ENCODE assay signal across 19 cellular contexts in genomic region chrX:13033193-13033592, GRCh38. TPM values are rescaled to one million over a fixed set of nuclear protein-coding genes. Genes with fewer than 3 reads are reported as not detected.
DNase-seq lines count a peak whose midpoint lies in the region; ATAC-seq, FAIRE-seq and TF ChIP-seq lines count a peak whose summit lies in the region.
"Had no signal": no experiment of that assay in that cellular context is flagged by ENCODE, and none has a peak within 500 bp of the region (broad histone marks: within the 10 kb centered on the region; RNA-seq: fewer than 3 reads in every experiment).

No MANE protein-coding gene starts in this region.

- TF ChIP-seq POLR2A in A549 (IDR thresholded peaks at IDR 0.05; ENCODE audit: low read length) (no peak), IMR-90 (IDR thresholded peaks at IDR 0.05; ENCODE audit: low read depth, low read length) (no peak), GM12878 (IDR thresholded peaks at IDR 0.05; ENCODE audit: low read depth, low read length) (no peak), right lobe of liver (IDR thresholded peaks at IDR 0.05) (no peak)

- no peaks in the 10 kb centered on the region for H3K9me1 ChIP-seq in IMR-90 (ENCODE audit: insufficient read depth, low read length)

- no TSS peak for BruUV-seq in IMR-90 (replicated peaks; lab: Mats Ljungman, UMichigan)
- BruUV-seq in GM12878 (replicated peaks; lab: Mats Ljungman, UMichigan), result no TSS peak

- no peaks in the 10 kb centered on the region for H3K79me2 ChIP-seq in GM12878 (ENCODE audit: control insufficient read depth, insufficient read depth, low read length)

- no peak overlapping the region for H3K4ac ChIP-seq in IMR-90 (ENCODE audit: low read depth, low read length)

- H4K5ac ChIP-seq in IMR-90 (ENCODE audit: low read depth, low read length), result no peak overlapping the region

- TF ChIP-seq CTCF in A549 (IDR thresholded peaks at IDR 0.05) (no peak), IMR-90 (conservative IDR thresholded peaks at IDR 0.05; ENCODE audit: low read depth, low read length) (no peak), GM12878 (IDR thresholded peaks at IDR 0.05 in 2 of 3, conservative IDR thresholded peaks at IDR 0.05 in 1 of 3; ENCODE audit: control insufficient read depth in 2 of 3, extremely low read depth in 1 of 3, insufficient read depth in 1 of 3, low read depth in 3 of 3, low read length in 3 of 3) (no peak), right lobe of liver (IDR thresholded peaks at IDR 0.05) (no peak)

- no peak overlapping the region for H2AK5ac ChIP-seq in IMR-90 (ENCODE audit: low read depth, low read length)

- no peaks in the 10 kb centered on the region for H3K79me1 ChIP-seq in IMR-90 (ENCODE audit: low read depth in 1 of 2, low read length in 2 of 2)

- no peak overlapping the region for H4K8ac ChIP-seq in IMR-90 (ENCODE audit: low read depth in 2 of 2, low read length in 2 of 2)

- WGBS in A549 (ENCODE audit: missing lambda C conversion rate), result 97% methylated on average over 2 of the region's 2 CpGs
- WGBS in IMR-90 (ENCODE audit: extremely low coverage in 2 of 2, insufficient read length in 1 of 2), 2 experiments, result no CpG with 5 or more reads among the region's 2 CpGs
- WGBS in GM12878 (ENCODE audit: insufficient coverage, insufficient replicate concordance, low lambda C conversion rate, missing lambda C conversion rate), result 70% methylated on average over 2 of the region's 2 CpGs
- WGBS in right lobe of liver (ENCODE audit: insufficient coverage, low coverage, low lambda C conversion rate, missing lambda C conversion rate), result 83% methylated on average over 2 of the region's 2 CpGs

- H3K4me3 ChIP-seq in A549 (no peak overlapping the region), IMR-90 (ENCODE audit: insufficient read depth, low read depth, low read length) (no peak overlapping the region), GM12878 (no peak overlapping the region), right lobe of liver (no peak overlapping the region)
- H3K4me3 ChIP-seq: BLaER1 treated with 17β-estradiol and CSF1 and Interleukin-3, amounts not matched to agents 10 nM and 100 nM had no signal

- H3K14ac ChIP-seq in IMR-90 (replicated peaks; ENCODE audit: low read depth, low read length), result no peak overlapping the region

- H2AFZ ChIP-seq in IMR-90 (replicated peaks; ENCODE audit: low read length, poor library complexity), result no peak overlapping the region
- H2AFZ ChIP-seq in GM12878 (ENCODE audit: control insufficient read depth, low read depth, low read length), result no peak overlapping the region

- no peak overlapping the region; the same call in 1 of the 2 replicates for H2BK120ac ChIP-seq in IMR-90 (ENCODE audit: low read depth, low read length)

- intact Hi-C loops in IMR-90 (cut with micrococcal nuclease) (no loop called here), GM12878 (cut with micrococcal nuclease; ENCODE audit: unreplicated experiment) (no loop called here), right lobe of liver (cut with DNase I) (no loop called here)

- H2BK5ac ChIP-seq in IMR-90 (ENCODE audit: low read depth, low read length, poor library complexity, severe bottlenecking), result no peak overlapping the region

- no peak overlapping the region for H2BK15ac ChIP-seq in IMR-90 (ENCODE audit: low read depth, low read length)

- FAIRE-seq in A549 (lab: Jason Lieb, UNC) (no peak), GM12878 (lab: Jason Lieb, UNC) (peak; percentile 54)

- H3K27ac ChIP-seq in A549 (peak overlapping the region; percentile 38 to 43; a peak in 2 of 6 replicates), IMR-90 (ENCODE audit: insufficient read depth, low read length) (no peak overlapping the region), GM12878 (ENCODE audit: control insufficient read depth, insufficient read depth) (no peak overlapping the region), right lobe of liver (no peak overlapping the region)
- H3K27ac ChIP-seq: BLaER1 treated with 17β-estradiol and CSF1 and Interleukin-3, amounts not matched to agents 10 nM and 100 nM had no signal

- H4K20me1 ChIP-seq in IMR-90 (ENCODE audit: insufficient read depth, low read length), result no peaks in the 10 kb centered on the region
- H4K20me1 ChIP-seq in GM12878 (ENCODE audit: control insufficient read depth, insufficient read depth), result no peaks in the 10 kb centered on the region
- H4K20me1 ChIP-seq: BLaER1 treated with 17β-estradiol and CSF1 and Interleukin-3, amounts not matched to agents 10 nM and 100 nM had no signal

- no peak overlapping the region for H3K18ac ChIP-seq in IMR-90 (ENCODE audit: low read depth, low read length)

- H3K56ac ChIP-seq in IMR-90 (ENCODE audit: extremely low read depth, insufficient read depth, low read length), result no peak overlapping the region

- H3K27me3 ChIP-seq in IMR-90 (ENCODE audit: control insufficient read depth, insufficient read depth, low read length) (no peaks in the 10 kb centered on the region), GM12878 (replicated peaks in 1 of 2; ENCODE audit: control insufficient read depth in 2 of 2, insufficient read depth in 2 of 2, low read length in 1 of 2) (no peaks in the 10 kb centered on the region), right lobe of liver (no peaks in the 10 kb centered on the region)

- H3K4me1 ChIP-seq in A549 (peaks cover 30% of the 10 kb centered on the region), IMR-90 (ENCODE audit: control insufficient read depth, insufficient read depth, low read length) (peaks cover 8% of the 10 kb centered on the region), GM12878 (ENCODE audit: control insufficient read depth, insufficient read depth, low read length) (peaks cover 19% of the 10 kb centered on the region), right lobe of liver (peaks cover 0 to 6% (median 0%) of the 10 kb centered on the region in 4 donors)

- H3K23ac ChIP-seq in IMR-90 (ENCODE audit: low read depth, low read length), result no peak overlapping the region

- ATAC-seq in A549 (no peak), IMR-90 (ENCODE audit: low read depth) (peak; percentile 13; the same call in 1 of the 2 replicates), GM12878 (no peak), right lobe of liver (no peak)
- ATAC-seq: HCT116 had no signal

- no peak overlapping the region for H2BK20ac ChIP-seq in IMR-90 (ENCODE audit: low read depth, low read length)

- TF ChIP-seq RAD21 in A549 (conservative IDR thresholded peaks at IDR 0.05 in 1 of 2, IDR thresholded peaks at IDR 0.05 in 1 of 2), result no peak
- TF ChIP-seq RAD21 in IMR-90 (IDR thresholded peaks at IDR 0.05; ENCODE audit: low read length), result no peak
- no peak for TF ChIP-seq RAD21 in GM12878 (IDR thresholded peaks at IDR 0.05; ENCODE audit: insufficient read depth, low read depth, low read length)

- in situ Hi-C loops in IMR-90 (cut with MboI; ENCODE audit: low sequenced_read_pairs) (no loop called here), GM12878 (cut with MboI) (no loop called here)

- CTCF ChIA-PET in A549 (lab: Yijun Ruan, JAX), result interaction anchor here (0.5 to 0.9 kb wide), 3 partner anchors 16 to 24 kb away, joined by 3 read pairs; no protein-coding TSS in a partner anchor
- CTCF ChIA-PET in IMR-90 (lab: Yijun Ruan, JAX), result no interaction called here
- CTCF ChIA-PET in GM12878 (lab: Yijun Ruan, JAX), result interaction anchor here (0.9 kb wide), 2 partner anchors 13 to 53 kb away, joined by 3 read pairs; no protein-coding TSS in a partner anchor

- POLR2A ChIA-PET in A549 (lab: Yijun Ruan, JAX) (no interaction called here), IMR-90 (lab: Charles Lee; ENCODE audit: unreplicated experiment) (interaction anchor here (0.7 kb wide), 1 partner anchor 55 kb away, joined by 3 read pairs; no protein-coding TSS in a partner anchor), GM12878 (lab: Charles Lee) (interaction anchor here (0.7 kb wide), 1 partner anchor 9 kb away, joined by 3 read pairs; no protein-coding TSS in a partner anchor)

- H4K91ac ChIP-seq in IMR-90 (ENCODE audit: insufficient read depth, low read depth, low read length), result no peak overlapping the region

- no peak overlapping the region for H2AK9ac ChIP-seq in IMR-90 (replicated peaks; ENCODE audit: low read depth, low read length, poor library complexity)

- H3K36me3 ChIP-seq in IMR-90 (ENCODE audit: control insufficient read depth, insufficient read depth, low read length) (no peaks in the 10 kb centered on the region), GM12878 (ENCODE audit: control insufficient read depth in 2 of 2, insufficient read depth in 2 of 2, low read length in 1 of 2) (no peaks in the 10 kb centered on the region), right lobe of liver (no peaks in the 10 kb centered on the region)
- H3K36me3 ChIP-seq: BLaER1 treated with 17β-estradiol and CSF1 and Interleukin-3, amounts not matched to agents 10 nM and 100 nM had no signal

- H3K9ac ChIP-seq in IMR-90 (ENCODE audit: low read depth, low read length) (no peak overlapping the region), GM12878 (ENCODE audit: control insufficient read depth, insufficient read depth, low read length) (no peak overlapping the region)
- H3K9ac ChIP-seq: BLaER1 treated with 17β-estradiol and CSF1 and Interleukin-3, amounts not matched to agents 10 nM and 100 nM had no signal

- H3K4me2 ChIP-seq in A549, result no peak overlapping the region
- H3K4me2 ChIP-seq in IMR-90 (ENCODE audit: low read depth, low read length), result no peak overlapping the region
- H3K4me2 ChIP-seq in GM12878 (ENCODE audit: control insufficient read depth, insufficient read depth), result no peak overlapping the region
- H3K4me2 ChIP-seq: BLaER1 treated with 17β-estradiol and CSF1 and Interleukin-3, amounts not matched to agents 10 nM and 100 nM had no signal

- no peaks in the 10 kb centered on the region for H3K9me3 ChIP-seq in A549
- H3K9me3 ChIP-seq in IMR-90 (ENCODE audit: control insufficient read depth, insufficient read depth, low read length), result no peaks in the 10 kb centered on the region
- H3K9me3 ChIP-seq in GM12878 (replicated peaks; ENCODE audit: control insufficient read depth, insufficient read depth, low read length), result no peaks in the 10 kb centered on the region
- no peaks in the 10 kb centered on the region for H3K9me3 ChIP-seq in right lobe of liver
- H3K9me3 ChIP-seq: BLaER1 treated with 17β-estradiol and CSF1 and Interleukin-3, amounts not matched to agents 10 nM and 100 nM had no signal

- TF ChIP-seq EP300 in A549 (IDR thresholded peaks at IDR 0.05), result no peak
- TF ChIP-seq EP300 in GM12878 (IDR thresholded peaks at IDR 0.05; ENCODE audit: borderline replicate concordance in 1 of 2, control insufficient read depth in 1 of 2, low read depth in 2 of 2, low read length in 2 of 2), result no peak

- RAD21 ChIA-PET in GM12878 (lab: Charles Lee; ENCODE audit: unreplicated experiment), result interaction anchor here (0.6 to 1.3 kb wide), 2 partner anchors 12 to 18 kb away, joined by 3 to 10 read pairs; no protein-coding TSS in a partner anchor

- DNase-seq in A549 (ENCODE audit: low read depth in 1 of 2, low spot score in 1 of 2) (no peak), IMR-90 (peak; percentile 71), GM12878 (ENCODE audit: low read depth, low spot score) (no peak), iris pigment epithelial cell (ENCODE audit: low read depth) (peak; percentile 44), right lobe of liver (no peak), retina (no peak), activated T-cell treated with anti-CD3 and anti-CD28 coated beads for 4 hours (no peak)
- no peak for DNase-seq in activated CD4-positive, alpha-beta T cell treated with anti-CD3 and anti-CD28 coated beads for 4 hours
- DNase-seq: 8988T; ACHN; Calu3; CD4-positive, CD25-positive, alpha-beta regulatory T cell; DMS 273 treated with DMSO at 0.1 percent for 48 hours had no signal

- dilution Hi-C loops in IMR-90 (cut with HindIII; ENCODE audit: low sequenced_read_pairs, unreplicated experiment), result no loop called here

- SMC1A ChIA-PET in GM12878 (lab: Charles Lee; ENCODE audit: uncharacterized antibody, unreplicated experiment), result interaction anchor here (0.7 to 13.9 kb wide), 7 partner anchors 18 to 66 kb away, joined by 3 to 166 read pairs (median 3); no protein-coding TSS in a partner anchor

RNA-seq across cellular contexts. Expression of gene FAM9C, which starts 11.2 kb away (rescaled TPM):
- polyA plus RNA-seq in A549 (2011; rRNA removed) (not detected in 2 replicates), A549 (2017; fragmentation: RNase III; extraction: RNeasy Plus Mini Kit Qiagen cat#74134 plus additional on column Dnase treatment) (0.03 TPM in 1 of 3 replicates, not detected in the others), IMR-90 (2012; rRNA removed) (not detected in 2 replicates), GM12878 (2011; rRNA removed) (0.03 and 0.10 TPM in 2 replicates), GM12878 (2014; fragmentation: Illumina TruSeq; extraction: Trizol) (0.01 and 0.11 TPM in 2 replicates), GM12878 (2014; fragmentation: Nextera tagmentation; extraction: Ambion mirVana) (not detected), GM12878 (2014; rRNA removed) (0.04 TPM in 1 of 2 replicates, not detected in the other), GM12878 (2016; fragmentation: Nextera tagmentation; extraction: Ambion mirVana) (not detected)
- not detected in 2 replicates for polyA plus RNA-seq in A549 (2012; cell fraction: cytosol; rRNA removed)
- 0.01 TPM in 1 of 2 replicates, not detected in the other for polyA plus RNA-seq in A549 (2012; cell fraction: nucleus; rRNA removed)
- polyA minus RNA-seq in A549 (2011; rRNA and poly(A)+ RNA removed), result not detected in 2 replicates
- total RNA-seq in IMR-90 (2012; rRNA removed) (not detected in 2 replicates), GM12878 (2014; rRNA removed) (not detected in 2 replicates), GM12878 (2014; rRNA removed; fragmentation: Illumina TruSeq; extraction: Trizol) (not detected in 2 replicates), GM12878 (2021) (not detected in 2 replicates), right lobe of liver (not detected)
- not detected in 2 replicates for polyA plus RNA-seq in IMR-90 (2012; cell fraction: cytosol; rRNA removed)
- not detected in 2 replicates for polyA plus RNA-seq in IMR-90 (2012; cell fraction: nucleus; rRNA removed; ENCODE audit: low replicate concordance)
- 0.61 and 0.65 TPM in 2 replicates for total RNA-seq in GM12878 (2013; cell fraction: nucleolus; rRNA removed)
- polyA plus RNA-seq in GM12878 (2011; ENCODE audit: low read depth), result not detected
- 0.01 TPM in 1 of 2 replicates, not detected in the other for polyA plus RNA-seq in GM12878 (2011; cell fraction: cytosol; rRNA removed)
- polyA plus RNA-seq in GM12878 (2011; cell fraction: nucleus; rRNA removed), result 0.07 and 0.10 TPM in 2 replicates
- polyA plus RNA-seq in GM12878 (2012), result 0.31 TPM in 1 of 2 replicates, not detected in the other
- polyA minus RNA-seq in GM12878 (2011; rRNA and poly(A)+ RNA removed), result not detected in 2 replicates
- polyA minus RNA-seq in GM12878 (2011; cell fraction: cytosol; rRNA and poly(A)+ RNA removed), result not detected in 2 replicates
- not detected in 2 replicates for polyA minus RNA-seq in GM12878 (2011; cell fraction: nucleus; rRNA and poly(A)+ RNA removed)
- total RNA-seq: Calu3; CD4-positive, CD25-positive, alpha-beta regulatory T cell; Daoy; H4; HT-29 had no signal
- polyA plus RNA-seq: CD4-positive, CD25-positive, alpha-beta regulatory T cell; IgD-negative memory B cell had no signal

RNA-seq across cellular contexts. Expression of gene TMSB4X, which starts 58.3 kb away (rescaled TPM):
- polyA plus RNA-seq in A549 (2011; rRNA removed) (3,130 and 3,742 TPM in 2 replicates), A549 (2017; fragmentation: RNase III; extraction: RNeasy Plus Mini Kit Qiagen cat#74134 plus additional on column Dnase treatment) (6,622 to 7,955 TPM (median 7,447 TPM) in 3 replicates), IMR-90 (2012; rRNA removed) (4,133 and 4,648 TPM in 2 replicates), GM12878 (2011; rRNA removed) (13,924 and 13,999 TPM in 2 replicates), GM12878 (2014; fragmentation: Illumina TruSeq; extraction: Trizol) (22,521 and 25,739 TPM in 2 replicates), GM12878 (2014; fragmentation: Nextera tagmentation; extraction: Ambion mirVana) (over 10,000 TPM; 32,576 to 35,408 TPM), GM12878 (2014; rRNA removed) (21,672 and 21,926 TPM in 2 replicates), GM12878 (2016; fragmentation: Nextera tagmentation; extraction: Ambion mirVana) (over 10,000 TPM; 35,271 to 37,234 TPM)
- 3,096 and 3,118 TPM in 2 replicates for polyA plus RNA-seq in A549 (2012; cell fraction: cytosol; rRNA removed)
- 460 and 1,554 TPM in 2 replicates for polyA plus RNA-seq in A549 (2012; cell fraction: nucleus; rRNA removed)
- 852 and 1,226 TPM in 2 replicates for polyA minus RNA-seq in A549 (2011; rRNA and poly(A)+ RNA removed)
- total RNA-seq in IMR-90 (2012; rRNA removed) (9,222 and 11,116 TPM in 2 replicates), GM12878 (2014; rRNA removed) (20,095 and 20,513 TPM in 2 replicates), GM12878 (2014; rRNA removed; fragmentation: Illumina TruSeq; extraction: Trizol) (14,081 and 14,526 TPM in 2 replicates), GM12878 (2021) (15,676 and 15,778 TPM in 2 replicates), right lobe of liver (1,000 to 10,000 TPM in 1 of 6 experiments, 100 to 1,000 TPM in 5; 348 to 1,121 (median 708) TPM)
- polyA plus RNA-seq in IMR-90 (2012; cell fraction: cytosol; rRNA removed), result 4,164 and 9,036 TPM in 2 replicates
- 567 and 1,669 TPM in 2 replicates for polyA plus RNA-seq in IMR-90 (2012; cell fraction: nucleus; rRNA removed; ENCODE audit: low replicate concordance)
- total RNA-seq in GM12878 (2013; cell fraction: nucleolus; rRNA removed), result 726 and 815 TPM in 2 replicates
- polyA plus RNA-seq in GM12878 (2011; ENCODE audit: low read depth), result 20,663 TPM
- 6,321 and 8,073 TPM in 2 replicates for polyA plus RNA-seq in GM12878 (2011; cell fraction: cytosol; rRNA removed)
- polyA plus RNA-seq in GM12878 (2011; cell fraction: nucleus; rRNA removed), result 2,770 and 4,943 TPM in 2 replicates
- polyA plus RNA-seq in GM12878 (2012), result 18,326 and 24,333 TPM in 2 replicates
- 5,151 and 6,646 TPM in 2 replicates for polyA minus RNA-seq in GM12878 (2011; rRNA and poly(A)+ RNA removed)
- polyA minus RNA-seq in GM12878 (2011; cell fraction: cytosol; rRNA and poly(A)+ RNA removed), result 2,250 and 2,391 TPM in 2 replicates
- 1,575 and 1,669 TPM in 2 replicates for polyA minus RNA-seq in GM12878 (2011; cell fraction: nucleus; rRNA and poly(A)+ RNA removed)

Comparison
In these comparisons a context has a peak if more than half of its experiments do, and no peak if none do; other contexts are left out.
1. DNase-seq: peak in IMR-90 (single experiment) and iris pigment epithelial cell (single experiment); none in A549 (0 of 2), GM12878 (single experiment), right lobe of liver (0 of 3), retina (single experiment), activated CD4-positive, alpha-beta T cell treated with anti-CD3 and anti-CD28 coated beads for 4 hours (0 of 2) and activated T-cell treated with anti-CD3 and anti-CD28 coated beads for 4 hours (single experiment).
2. H3K27ac ChIP-seq: peak in A549 (2 of 2); none in IMR-90 (single experiment), GM12878 (single experiment) and right lobe of liver (0 of 3).